ENCODE assay signal across 9 cellular contexts in the genomic region with DNA sequence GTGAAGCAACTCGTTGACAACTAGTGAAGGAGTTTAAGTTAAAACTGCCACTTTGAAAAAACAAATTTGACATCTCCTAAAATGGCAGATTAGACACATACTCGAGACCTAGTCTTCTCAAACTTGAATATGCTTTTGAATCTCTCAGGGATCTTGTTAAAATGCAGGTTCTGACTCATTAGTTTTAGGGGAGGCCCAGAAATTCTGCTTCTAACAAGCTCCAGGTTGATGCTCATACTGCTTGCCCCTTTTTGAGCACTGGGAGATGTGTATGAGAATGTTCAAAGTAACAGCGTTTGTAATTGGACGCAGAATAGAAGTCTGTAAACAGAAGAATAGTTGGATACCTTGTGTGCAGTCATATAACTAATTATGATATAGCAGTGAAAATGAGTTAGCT. TPM values are rescaled to one million over a fixed set of nuclear protein-coding genes. Genes with fewer than 3 reads are reported as not detected.
DNase-seq lines count a peak whose midpoint lies in the region; ATAC-seq, FAIRE-seq and TF ChIP-seq lines count a peak whose summit lies in the region.
"Had no signal": no experiment of that assay in that cellular context is flagged by ENCODE, and none has a peak within 500 bp of the region (broad histone marks: within the 10 kb centered on the region; RNA-seq: fewer than 3 reads in every experiment).

No MANE protein-coding gene starts in this region.

- peaks cover 82% of the 10 kb centered on the region for H3K79me2 ChIP-seq in mammary epithelial cell (ENCODE audit: insufficient read depth, low read length)

- TF ChIP-seq CTCF in mammary epithelial cell (conservative IDR thresholded peaks at IDR 0.05 in 1 of 2, IDR thresholded peaks at IDR 0.05 in 1 of 2; ENCODE audit: extremely low read depth in 1 of 2, insufficient read depth in 1 of 2, low read depth in 1 of 2, low read length in 2 of 2) = no peak

- no peak for FAIRE-seq in frontal cortex (lab: Jason Lieb, UNC)

- H4K20me1 ChIP-seq in mammary epithelial cell (ENCODE audit: insufficient read depth, low read length) = no peaks in the 10 kb centered on the region

- peak overlapping the region; percentile 86 for H3K27ac ChIP-seq in CD4-positive, CD25-positive, alpha-beta regulatory T cell (ENCODE audit: insufficient read depth, low read length, poor library complexity, severe bottlenecking)
- no peak overlapping the region for H3K27ac ChIP-seq in HUES64 (ENCODE audit: low read depth, low read length)
- peak overlapping the region; percentile 34 for H3K27ac ChIP-seq in mammary epithelial cell (ENCODE audit: insufficient read depth, low read depth, low read length)
- H3K27ac ChIP-seq in substantia nigra (ENCODE audit: low read depth, low read length, poor library complexity, severe bottlenecking) = no peak overlapping the region

- CTCF ChIA-PET in mammary epithelial cell (lab: Charles Lee; ENCODE audit: low non-redundant PET) = no interaction called here

- BruUV-seq in mammary epithelial cell (replicated peaks; lab: Mats Ljungman, UMichigan) = no TSS peak

- no peaks in the 10 kb centered on the region for H3K9me3 Mint-ChIP-seq in CD4-positive, CD25-positive, alpha-beta regulatory T cell
- H3K9me3 Mint-ChIP-seq in naive B cell = no peaks in the 10 kb centered on the region

- H3K9ac ChIP-seq in HUES64 (ENCODE audit: low read depth, low read length) (peak overlapping the region; percentile 98; the same call in 1 of the 2 replicates), mammary epithelial cell (ENCODE audit: insufficient read depth, low read length) (peak overlapping the region; percentile 41)

- H2AFZ ChIP-seq in mammary epithelial cell (ENCODE audit: low read depth, low read length) = no peak overlapping the region

- no peak for ATAC-seq in CD4-positive, CD25-positive, alpha-beta regulatory T cell (ENCODE audit: low read depth in 2 of 2)
- ATAC-seq in naive B cell (ENCODE audit: low read depth in 2 of 2) = no peak

- H3K27ac Mint-ChIP-seq in CD4-positive, CD25-positive, alpha-beta regulatory T cell = peak overlapping the region in 2 of 3 donors; percentile 13 to 97
- peak overlapping the region in 2 of 6 donors; percentile 9 to 95 for H3K27ac Mint-ChIP-seq in naive B cell

- H3K36me3 ChIP-seq in CD4-positive, CD25-positive, alpha-beta regulatory T cell (ENCODE audit: control insufficient read depth, insufficient read depth, low read length) = peaks cover 30% of the 10 kb centered on the region
- H3K36me3 ChIP-seq in HUES64 (ENCODE audit: insufficient read depth, low read length) (peaks cover 37% of the 10 kb centered on the region), mammary epithelial cell (ENCODE audit: insufficient read depth, low read length) (peaks cover 13% of the 10 kb centered on the region)

- peaks cover 36% of the 10 kb centered on the region for H3K4me1 ChIP-seq in CD4-positive, CD25-positive, alpha-beta regulatory T cell (ENCODE audit: control insufficient read depth, insufficient read depth, low read length, poor library complexity, severe bottlenecking)
- H3K4me1 ChIP-seq in HUES64 (ENCODE audit: insufficient read depth, low read length) (peaks cover 15% of the 10 kb centered on the region; the same call in 1 of the 2 replicates), mammary epithelial cell (ENCODE audit: insufficient read depth, low read length) (peaks cover 8% of the 10 kb centered on the region)

- 68% methylated on average over 4 of the region's 4 CpGs for WGBS in HUES64
- WGBS in mammary epithelial cell (ENCODE audit: low coverage, missing lambda C conversion rate) = 8% methylated on average over 4 of the region's 4 CpGs

- H3K27me3 ChIP-seq in CD4-positive, CD25-positive, alpha-beta regulatory T cell (ENCODE audit: control insufficient read depth, insufficient read depth, low read length) = no peaks in the 10 kb centered on the region
- H3K27me3 ChIP-seq in HUES64 (ENCODE audit: insufficient read depth, low read length) (no peaks in the 10 kb centered on the region), mammary epithelial cell (ENCODE audit: insufficient read depth, low read length) (no peaks in the 10 kb centered on the region)

- peak overlapping the region; percentile 98 to 100 (median 98) for H3K4me3 Mint-ChIP-seq in CD4-positive, CD25-positive, alpha-beta regulatory T cell
- peak overlapping the region; percentile 32 to 100 (median 86) for H3K4me3 Mint-ChIP-seq in naive B cell

- no peaks in the 10 kb centered on the region for H3K27me3 Mint-ChIP-seq in CD4-positive, CD25-positive, alpha-beta regulatory T cell
- H3K27me3 Mint-ChIP-seq in naive B cell = no peaks in the 10 kb centered on the region

- H3K4me2 ChIP-seq in mammary epithelial cell (ENCODE audit: insufficient read depth, low read depth, low read length) = peak overlapping the region; percentile 79

- in situ Hi-C loops in mammary epithelial cell (cut with MboI; ENCODE audit: low sequenced_read_pairs in 2 of 2) = no loop called here

- H3K4me3 ChIP-seq in CD4-positive, CD25-positive, alpha-beta regulatory T cell (ENCODE audit: low read depth, low read length) = peak overlapping the region; percentile 97
- H3K4me3 ChIP-seq in HUES64 (ENCODE audit: low read length) (peak overlapping the region; percentile 86), mammary epithelial cell (replicated peaks in 1 of 3; ENCODE audit: insufficient read depth in 1 of 3, low read depth in 2 of 3, low read length in 3 of 3) (peak overlapping the region; percentile 21 to 70 (median 61))

- intact Hi-C loops in mammary epithelial cell (cut with micrococcal nuclease) = no loop called here

- DNase-seq in CD4-positive, CD25-positive, alpha-beta regulatory T cell = peak in 1 of 3 donors; percentile 34
- DNase-seq in mammary epithelial cell = peak; percentile 47
- DNase-seq in naive B cell = no peak
- no peak for DNase-seq in substantia nigra (lab: John Stamatoyannopoulos, UW)
- DNase-seq in frontal cortex (ENCODE audit: low spot score in 2 of 2) = no peak
- DNase-seq in stimulated activated CD4-positive, alpha-beta T cell treated with anti-CD3 and anti-CD28 coated beads, Interleukin-4, amount 100 ng/mL, for 24 hours = no peak
- DNase-seq in activated effector memory CD4-positive, alpha-beta T cell treated with anti-CD3 and anti-CD28 coated beads, Interleukin-2, amount 50 U/mL, for 16 hours = no peak
- DNase-seq: retina had no signal

- peaks cover 17 to 63% (median 45%) of the 10 kb centered on the region in 4 donors for H3K4me1 Mint-ChIP-seq in CD4-positive, CD25-positive, alpha-beta regulatory T cell
- peaks cover 12 to 34% (median 30%) of the 10 kb centered on the region in 3 donors for H3K4me1 Mint-ChIP-seq in naive B cell

- dilution Hi-C loops in mammary epithelial cell (cut with HindIII; ENCODE audit: low sequenced_read_pairs) = no loop called here

- H3K9me3 ChIP-seq in CD4-positive, CD25-positive, alpha-beta regulatory T cell (ENCODE audit: control insufficient read depth in 2 of 2, low read length in 2 of 2) = no peaks in the 10 kb centered on the region
- H3K9me3 ChIP-seq in HUES64 (ENCODE audit: insufficient read depth, low read depth, low read length) (no peaks in the 10 kb centered on the region), mammary epithelial cell (replicated peaks; ENCODE audit: insufficient read depth, low read length) (no peaks in the 10 kb centered on the region)

- peaks cover 20% of the 10 kb centered on the region for H3K36me3 Mint-ChIP-seq in CD4-positive, CD25-positive, alpha-beta regulatory T cell
- peaks cover 0 to 11% of the 10 kb centered on the region in 2 donors for H3K36me3 Mint-ChIP-seq in naive B cell

RNA-seq across cellular contexts. Expression of gene C3orf38, which starts 1.6 kb away (rescaled TPM):
- total RNA-seq in CD4-positive, CD25-positive, alpha-beta regulatory T cell = 46.9 TPM
- polyA plus RNA-seq in CD4-positive, CD25-positive, alpha-beta regulatory T cell = 10 to 100 TPM; 20.0 to 25.4 (median 23.5) TPM
- 29.2 TPM for polyA plus RNA-seq in HUES64 (2013, experiment 1 of 2)
- 29.9 TPM for polyA plus RNA-seq in HUES64 (2013, experiment 2 of 2)
- total RNA-seq in mammary epithelial cell (10 to 100 TPM; 20.4 to 31.7 TPM), frontal cortex (67.3 TPM)
- polyA plus RNA-seq in mammary epithelial cell (9.0 TPM), naive B cell (ENCODE audit: low read depth in 6 of 6) (10 to 100 TPM; 31.3 to 60.9 (median 41.3) TPM)
- 11.4 TPM for polyA minus RNA-seq in mammary epithelial cell

Comparison
In these comparisons a context has a peak if more than half of its experiments do, and no peak if none do; other contexts are left out.
1. H3K27ac ChIP-seq: peak in CD4-positive, CD25-positive, alpha-beta regulatory T cell (single experiment) and mammary epithelial cell (single experiment); none in HUES64 (single experiment) and substantia nigra (single experiment).
2. Peak in every context shown above with its lines, with median percentiles within 50 percentile points of each other: H3K4me3 ChIP-seq.